In genomic region chr13:30429721-30430694, GRCh38 we compare ENCODE assay signal across 7 cellular contexts. TPM values are rescaled to one million over a fixed set of nuclear protein-coding genes. Genes with fewer than 3 reads are reported as not detected.
DNase-seq lines count a peak whose midpoint lies in the region; ATAC-seq and TF ChIP-seq lines count a peak whose summit lies in the region.

No MANE protein-coding gene starts in this region.

- peak overlapping the region; percentile 30 for H2AFZ ChIP-seq in OCI-LY1 (ENCODE audit: low read length)

- no peaks in the 10 kb centered on the region for H3K27me3 Mint-ChIP-seq in effector memory CD8-positive, alpha-beta T cell
- H3K27me3 Mint-ChIP-seq in progenitor cell of endocrine pancreas: peaks cover 22% of the 10 kb centered on the region
- no peaks in the 10 kb centered on the region for H3K27me3 Mint-ChIP-seq in glutamatergic neuron (ENCODE audit: unreplicated experiment)

- H3K27me3 ChIP-seq in OCI-LY1 (ENCODE audit: insufficient read depth, low read length): no peaks in the 10 kb centered on the region

- peak overlapping the region; percentile 37 for H3K9ac ChIP-seq in OCI-LY1 (ENCODE audit: low read length)

- no peak for TF ChIP-seq CTCF in OCI-LY1 (IDR thresholded peaks at IDR 0.05; ENCODE audit: low read length)
- TF ChIP-seq CTCF in progenitor cell of endocrine pancreas (IDR thresholded peaks at IDR 0.05; ENCODE audit: unreplicated experiment): no peak
- no peak for TF ChIP-seq CTCF in glutamatergic neuron (IDR thresholded peaks at IDR 0.05; ENCODE audit: partially characterized antibody, unreplicated experiment)

- no peaks in the 10 kb centered on the region for H3K9me2 ChIP-seq in OCI-LY1 (ENCODE audit: low read depth, low read length)

- peaks cover 1 to 3% of the 10 kb centered on the region in 2 donors for H3K4me1 Mint-ChIP-seq in effector memory CD8-positive, alpha-beta T cell (ENCODE audit: low read depth in 2 of 2)
- H3K4me1 Mint-ChIP-seq in progenitor cell of endocrine pancreas (ENCODE audit: low read depth): no peaks in the 10 kb centered on the region
- H3K4me1 Mint-ChIP-seq in glutamatergic neuron (ENCODE audit: low read depth, unreplicated experiment): no peaks in the 10 kb centered on the region

- no peaks in the 10 kb centered on the region for H3K36me3 ChIP-seq in OCI-LY1 (ENCODE audit: insufficient read depth, low read length)

- peak overlapping the region in 1 of 2 donors; percentile 7 for H3K27ac Mint-ChIP-seq in effector memory CD8-positive, alpha-beta T cell
- no peak overlapping the region for H3K27ac Mint-ChIP-seq in progenitor cell of endocrine pancreas
- H3K27ac Mint-ChIP-seq in glutamatergic neuron (ENCODE audit: unreplicated experiment): no peak overlapping the region

- no peak for DNase-seq in effector memory CD8-positive, alpha-beta T cell
- peak in 2 of 3 donors; percentile 20 to 25 for DNase-seq in stimulated activated CD4-positive, alpha-beta T cell treated with anti-CD3 and anti-CD28 coated beads, TNF-alpha, amount 100 ng/mL, for 48 hours (ENCODE audit: low read depth in 3 of 3)
- DNase-seq in progenitor cell of endocrine pancreas (ENCODE audit: low spot score, unreplicated experiment): no peak
- no peak for DNase-seq in glutamatergic neuron

- peaks cover 36% of the 10 kb centered on the region for H3K4me1 ChIP-seq in OCI-LY1 (ENCODE audit: insufficient read depth, low read length, severe bottlenecking)

- H3K4me2 ChIP-seq in OCI-LY1 (ENCODE audit: low read length): peak overlapping the region; percentile 58

- no peaks in the 10 kb centered on the region for H3F3A ChIP-seq in OCI-LY1 (ENCODE audit: insufficient read depth, low read length)

- no peaks in the 10 kb centered on the region for H3K79me2 ChIP-seq in OCI-LY1 (ENCODE audit: insufficient read depth, low read length)

- ATAC-seq in GM18508 (IDR thresholded peaks at IDR 0.05; ENCODE audit: insufficient read depth, unreplicated experiment) (peak; percentile 58), HG02610 (IDR thresholded peaks at IDR 0.05; ENCODE audit: unreplicated experiment) (peak; percentile 82)
- peak; percentile 31 for ATAC-seq in effector memory CD8-positive, alpha-beta T cell (replicated peaks)

- H3K27ac ChIP-seq in OCI-LY1 (ENCODE audit: low read depth, low read length, poor library complexity, severe bottlenecking): peak overlapping the region; percentile 68

- H3K9me3 Mint-ChIP-seq in effector memory CD8-positive, alpha-beta T cell: no peaks in the 10 kb centered on the region
- H3K9me3 Mint-ChIP-seq in progenitor cell of endocrine pancreas (ENCODE audit: low read depth) (peaks cover 4% of the 10 kb centered on the region), glutamatergic neuron (ENCODE audit: unreplicated experiment) (no peaks in the 10 kb centered on the region)

- H4K20me1 ChIP-seq in OCI-LY1 (ENCODE audit: insufficient read depth, low read length): no peaks in the 10 kb centered on the region

- peak overlapping the region; percentile 32 for H3K4me3 ChIP-seq in OCI-LY1 (ENCODE audit: low read depth, low read length, poor library complexity, severe bottlenecking)

- H3K4me3 Mint-ChIP-seq in effector memory CD8-positive, alpha-beta T cell: no peak overlapping the region
- H3K4me3 Mint-ChIP-seq in progenitor cell of endocrine pancreas (ENCODE audit: low read depth) (no peak overlapping the region), glutamatergic neuron (ENCODE audit: unreplicated experiment) (no peak overlapping the region)

- no peaks in the 10 kb centered on the region for H3K9me3 ChIP-seq in OCI-LY1 (ENCODE audit: low read length)

- no peaks in the 10 kb centered on the region for H3K36me3 Mint-ChIP-seq in effector memory CD8-positive, alpha-beta T cell (ENCODE audit: insufficient read depth)
- H3K36me3 Mint-ChIP-seq in progenitor cell of endocrine pancreas (ENCODE audit: insufficient read depth) (no peaks in the 10 kb centered on the region), glutamatergic neuron (ENCODE audit: unreplicated experiment) (no peaks in the 10 kb centered on the region)

RNA-seq across cellular contexts. Expression of gene UBE2L5, which starts 7.7 kb away (rescaled TPM):
- total RNA-seq in progenitor cell of endocrine pancreas: not detected in 2 replicates
- total RNA-seq in glutamatergic neuron (ENCODE audit: unreplicated experiment): not detected

RNA-seq across cellular contexts. Expression of gene HMGB1, which starts 35.7 kb away (rescaled TPM):
- 441 TPM in 2 replicates for total RNA-seq in progenitor cell of endocrine pancreas
- total RNA-seq in glutamatergic neuron (ENCODE audit: unreplicated experiment): 501 TPM

Comparison
In these comparisons a context has a peak if more than half of its experiments do, and no peak if none do; other contexts are left out.
1. ATAC-seq: peak in every context shown above with its lines; median percentile 82 in HG02610; 58 in GM18508; 31 in effector memory CD8-positive, alpha-beta T cell.
2. DNase-seq: peak in stimulated activated CD4-positive, alpha-beta T cell treated with anti-CD3 and anti-CD28 coated beads, TNF-alpha, amount 100 ng/mL, for 48 hours (2 of 3); none in effector memory CD8-positive, alpha-beta T cell (0 of 3), progenitor cell of endocrine pancreas (single experiment) and glutamatergic neuron (single experiment).